ENCODE assay signal across 2 cellular contexts in the genomic region with DNA sequence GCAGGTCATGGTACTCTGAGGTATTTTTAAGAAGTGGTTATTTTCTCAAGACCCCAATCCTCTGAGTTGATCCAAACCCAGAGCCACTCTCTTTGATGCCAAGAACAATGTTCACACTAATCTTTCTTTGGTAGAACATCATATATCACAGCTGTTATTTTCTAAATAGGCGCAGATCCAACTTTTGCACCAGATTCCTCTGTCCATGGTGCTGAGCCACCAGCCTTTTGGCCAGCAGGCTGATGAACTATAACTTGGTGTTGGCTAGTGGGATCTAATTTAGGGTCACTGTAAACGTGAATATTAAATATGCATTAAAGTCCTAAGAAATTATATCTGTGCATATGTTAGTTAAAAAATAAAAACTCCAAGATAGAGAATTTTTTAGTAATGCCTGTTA.
A peak's percentile ranks its signal among the peaks of the same experiment; 100 is the strongest.
TF ChIP-seq lines count a peak whose summit lies in the region.

No MANE protein-coding gene starts in this region.

TF ChIP-seq in A549, 52 proteins besides CTCF, POLR2A, EP300 and RAD21 (continued from another document):
- TF ChIP-seq, protein P1, sequence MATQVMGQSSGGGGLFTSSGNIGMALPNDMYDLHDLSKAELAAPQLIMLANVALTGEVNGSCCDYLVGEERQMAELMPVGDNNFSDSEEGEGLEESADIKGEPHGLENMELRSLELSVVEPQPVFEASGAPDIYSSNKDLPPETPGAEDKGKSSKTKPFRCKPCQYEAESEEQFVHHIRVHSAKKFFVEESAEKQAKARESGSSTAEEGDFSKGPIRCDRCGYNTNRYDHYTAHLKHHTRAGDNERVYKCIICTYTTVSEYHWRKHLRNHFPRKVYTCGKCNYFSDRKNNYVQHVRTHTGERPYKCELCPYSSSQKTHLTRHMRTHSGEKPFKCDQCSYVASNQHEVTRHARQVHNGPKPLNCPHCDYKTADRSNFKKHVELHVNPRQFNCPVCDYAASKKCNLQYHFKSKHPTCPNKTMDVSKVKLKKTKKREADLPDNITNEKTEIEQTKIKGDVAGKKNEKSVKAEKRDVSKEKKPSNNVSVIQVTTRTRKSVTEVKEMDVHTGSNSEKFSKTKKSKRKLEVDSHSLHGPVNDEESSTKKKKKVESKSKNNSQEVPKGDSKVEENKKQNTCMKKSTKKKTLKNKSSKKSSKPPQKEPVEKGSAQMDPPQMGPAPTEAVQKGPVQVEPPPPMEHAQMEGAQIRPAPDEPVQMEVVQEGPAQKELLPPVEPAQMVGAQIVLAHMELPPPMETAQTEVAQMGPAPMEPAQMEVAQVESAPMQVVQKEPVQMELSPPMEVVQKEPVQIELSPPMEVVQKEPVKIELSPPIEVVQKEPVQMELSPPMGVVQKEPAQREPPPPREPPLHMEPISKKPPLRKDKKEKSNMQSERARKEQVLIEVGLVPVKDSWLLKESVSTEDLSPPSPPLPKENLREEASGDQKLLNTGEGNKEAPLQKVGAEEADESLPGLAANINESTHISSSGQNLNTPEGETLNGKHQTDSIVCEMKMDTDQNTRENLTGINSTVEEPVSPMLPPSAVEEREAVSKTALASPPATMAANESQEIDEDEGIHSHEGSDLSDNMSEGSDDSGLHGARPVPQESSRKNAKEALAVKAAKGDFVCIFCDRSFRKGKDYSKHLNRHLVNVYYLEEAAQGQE (IDR thresholded peaks at IDR 0.05), result peak; percentile 95
TF ChIP-seq in A549: peak in this region for 2.

TF ChIP-seq in GM23338, 12 proteins besides CTCF, POLR2A, EP300 and RAD21 (continued from another document):
- TF ChIP-seq, protein P1 (IDR thresholded peaks at IDR 0.05; ENCODE audit: unreplicated experiment), result peak; percentile 78
- TF ChIP-seq, protein P2, sequence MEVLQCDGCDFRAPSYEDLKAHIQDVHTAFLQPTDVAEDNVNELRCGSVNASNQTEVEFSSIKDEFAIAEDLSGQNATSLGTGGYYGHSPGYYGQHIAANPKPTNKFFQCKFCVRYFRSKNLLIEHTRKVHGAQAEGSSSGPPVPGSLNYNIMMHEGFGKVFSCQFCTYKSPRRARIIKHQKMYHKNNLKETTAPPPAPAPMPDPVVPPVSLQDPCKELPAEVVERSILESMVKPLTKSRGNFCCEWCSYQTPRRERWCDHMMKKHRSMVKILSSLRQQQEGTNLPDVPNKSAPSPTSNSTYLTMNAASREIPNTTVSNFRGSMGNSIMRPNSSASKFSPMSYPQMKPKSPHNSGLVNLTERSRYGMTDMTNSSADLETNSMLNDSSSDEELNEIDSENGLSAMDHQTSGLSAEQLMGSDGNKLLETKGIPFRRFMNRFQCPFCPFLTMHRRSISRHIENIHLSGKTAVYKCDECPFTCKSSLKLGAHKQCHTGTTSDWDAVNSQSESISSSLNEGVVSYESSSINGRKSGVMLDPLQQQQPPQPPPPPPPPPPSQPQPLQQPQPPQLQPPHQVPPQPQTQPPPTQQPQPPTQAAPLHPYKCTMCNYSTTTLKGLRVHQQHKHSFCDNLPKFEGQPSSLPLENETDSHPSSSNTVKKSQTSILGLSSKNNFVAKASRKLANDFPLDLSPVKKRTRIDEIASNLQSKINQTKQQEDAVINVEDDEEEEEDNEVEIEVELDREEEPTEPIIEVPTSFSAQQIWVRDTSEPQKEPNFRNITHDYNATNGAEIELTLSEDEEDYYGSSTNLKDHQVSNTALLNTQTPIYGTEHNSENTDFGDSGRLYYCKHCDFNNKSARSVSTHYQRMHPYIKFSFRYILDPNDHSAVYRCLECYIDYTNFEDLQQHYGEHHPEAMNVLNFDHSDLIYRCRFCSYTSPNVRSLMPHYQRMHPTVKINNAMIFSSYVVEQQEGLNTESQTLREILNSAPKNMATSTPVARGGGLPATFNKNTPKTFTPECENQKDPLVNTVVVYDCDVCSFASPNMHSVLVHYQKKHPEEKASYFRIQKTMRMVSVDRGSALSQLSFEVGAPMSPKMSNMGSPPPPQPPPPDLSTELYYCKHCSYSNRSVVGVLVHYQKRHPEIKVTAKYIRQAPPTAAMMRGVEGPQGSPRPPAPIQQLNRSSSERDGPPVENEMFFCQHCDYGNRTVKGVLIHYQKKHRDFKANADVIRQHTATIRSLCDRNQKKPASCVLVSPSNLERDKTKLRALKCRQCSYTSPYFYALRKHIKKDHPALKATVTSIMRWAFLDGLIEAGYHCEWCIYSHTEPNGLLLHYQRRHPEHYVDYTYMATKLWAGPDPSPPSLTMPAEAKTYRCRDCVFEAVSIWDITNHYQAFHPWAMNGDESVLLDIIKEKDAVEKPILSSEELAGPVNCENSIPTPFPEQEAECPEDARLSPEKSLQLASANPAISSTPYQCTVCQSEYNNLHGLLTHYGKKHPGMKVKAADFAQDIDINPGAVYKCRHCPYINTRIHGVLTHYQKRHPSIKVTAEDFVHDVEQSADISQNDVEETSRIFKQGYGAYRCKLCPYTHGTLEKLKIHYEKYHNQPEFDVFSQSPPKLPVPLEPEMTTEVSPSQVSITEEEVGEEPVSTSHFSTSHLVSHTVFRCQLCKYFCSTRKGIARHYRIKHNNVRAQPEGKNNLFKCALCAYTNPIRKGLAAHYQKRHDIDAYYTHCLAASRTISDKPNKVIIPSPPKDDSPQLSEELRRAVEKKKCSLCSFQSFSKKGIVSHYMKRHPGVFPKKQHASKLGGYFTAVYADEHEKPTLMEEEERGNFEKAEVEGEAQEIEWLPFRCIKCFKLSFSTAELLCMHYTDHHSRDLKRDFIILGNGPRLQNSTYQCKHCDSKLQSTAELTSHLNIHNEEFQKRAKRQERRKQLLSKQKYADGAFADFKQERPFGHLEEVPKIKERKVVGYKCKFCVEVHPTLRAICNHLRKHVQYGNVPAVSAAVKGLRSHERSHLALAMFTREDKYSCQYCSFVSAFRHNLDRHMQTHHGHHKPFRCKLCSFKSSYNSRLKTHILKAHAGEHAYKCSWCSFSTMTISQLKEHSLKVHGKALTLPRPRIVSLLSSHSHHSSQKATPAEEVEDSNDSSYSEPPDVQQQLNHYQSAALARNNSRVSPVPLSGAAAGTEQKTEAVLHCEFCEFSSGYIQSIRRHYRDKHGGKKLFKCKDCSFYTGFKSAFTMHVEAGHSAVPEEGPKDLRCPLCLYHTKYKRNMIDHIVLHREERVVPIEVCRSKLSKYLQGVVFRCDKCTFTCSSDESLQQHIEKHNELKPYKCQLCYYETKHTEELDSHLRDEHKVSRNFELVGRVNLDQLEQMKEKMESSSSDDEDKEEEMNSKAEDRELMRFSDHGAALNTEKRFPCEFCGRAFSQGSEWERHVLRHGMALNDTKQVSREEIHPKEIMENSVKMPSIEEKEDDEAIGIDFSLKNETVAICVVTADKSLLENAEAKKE (CRISPR knock-in tag; IDR thresholded peaks at IDR 0.05), result no peak
